In genomic region chr15:78051622-78052405, GRCh38 we compare ENCODE assay signal across 9 cellular contexts. TPM values are rescaled to one million over a fixed set of nuclear protein-coding genes. Genes with fewer than 3 reads are reported as not detected.
DNase-seq lines count a peak whose midpoint lies in the region; ATAC-seq, FAIRE-seq and TF ChIP-seq lines count a peak whose summit lies in the region.
"Had no signal": no experiment of that assay in that cellular context is flagged by ENCODE, and none has a peak within 500 bp of the region (broad histone marks: within the 10 kb centered on the region; RNA-seq: fewer than 3 reads in every experiment).

No MANE protein-coding gene starts in this region.

- H3K9me3 ChIP-seq in OCI-LY1 (ENCODE audit: low read length) (no peaks in the 10 kb centered on the region), skeletal muscle satellite cell (replicated peaks; ENCODE audit: low read length) (no peaks in the 10 kb centered on the region)

- no peaks in the 10 kb centered on the region for H3F3A ChIP-seq in OCI-LY1 (ENCODE audit: insufficient read depth, low read length)

- H3K27me3 ChIP-seq in OCI-LY1 (ENCODE audit: insufficient read depth, low read length), result no peaks in the 10 kb centered on the region
- H3K27me3 ChIP-seq in skeletal muscle satellite cell (ENCODE audit: control insufficient read depth, insufficient read depth, low read length), result no peaks in the 10 kb centered on the region

- no peaks in the 10 kb centered on the region for H3K9me2 ChIP-seq in OCI-LY1 (ENCODE audit: low read depth, low read length)

- H3K9ac ChIP-seq in OCI-LY1 (ENCODE audit: low read length) (no peak overlapping the region), skeletal muscle satellite cell (ENCODE audit: low read depth, low read length) (peak overlapping the region; percentile 14)

- H3K36me3 ChIP-seq in OCI-LY1 (ENCODE audit: insufficient read depth, low read length) (peaks cover 21% of the 10 kb centered on the region), skeletal muscle satellite cell (ENCODE audit: insufficient read depth, low read length) (peaks cover 18% of the 10 kb centered on the region)

- H3K4me2 ChIP-seq in OCI-LY1 (ENCODE audit: low read length) (peak overlapping the region; percentile 11; the same call in 1 of the 2 replicates), skeletal muscle satellite cell (ENCODE audit: low read length) (peak overlapping the region; percentile 23)

- H3K79me2 ChIP-seq in OCI-LY1 (ENCODE audit: insufficient read depth, low read length), result peaks cover 4% of the 10 kb centered on the region; the same call in 1 of the 2 replicates

- ATAC-seq in GM21619 (IDR thresholded peaks at IDR 0.05; ENCODE audit: unreplicated experiment) (no peak), GM21825 (IDR thresholded peaks at IDR 0.05; ENCODE audit: unreplicated experiment) (no peak)

- peak; percentile 30 for DNase-seq in NCI-H1694 (lab: John Stamatoyannopoulos, UW)
- no peak for DNase-seq in NCI-H1694 treated with DMSO at 0.1 percent for 48 hours (lab: John Stamatoyannopoulos, UW)
- peak; percentile 63 for DNase-seq in dermis blood vessel endothelial cell
- DNase-seq in RCC 7860 (ENCODE audit: low spot score), result no peak
- DNase-seq: NCI-H345 had no signal

- no peak for FAIRE-seq in RCC 7860 (lab: Jason Lieb, UNC)

- H3K4me1 ChIP-seq in OCI-LY1 (ENCODE audit: insufficient read depth, low read length, severe bottlenecking) (peaks cover 90% of the 10 kb centered on the region), skeletal muscle satellite cell (ENCODE audit: control insufficient read depth, insufficient read depth, low read length) (peaks cover 73% of the 10 kb centered on the region)

- H3K4me3 ChIP-seq in OCI-LY1 (ENCODE audit: low read depth, low read length, poor library complexity, severe bottlenecking) (no peak overlapping the region), skeletal muscle satellite cell (ENCODE audit: low read length) (no peak overlapping the region)

- no peak overlapping the region for H2AFZ ChIP-seq in OCI-LY1 (ENCODE audit: low read length)

- TF ChIP-seq CTCF in OCI-LY1 (IDR thresholded peaks at IDR 0.05; ENCODE audit: low read length), result no peak

- H3K27ac ChIP-seq in OCI-LY1 (ENCODE audit: low read depth, low read length, poor library complexity, severe bottlenecking), result peak overlapping the region; percentile 47

- H4K20me1 ChIP-seq in OCI-LY1 (ENCODE audit: insufficient read depth, low read length), result no peaks in the 10 kb centered on the region

RNA-seq across cellular contexts. Expression of gene TBC1D2B, which starts 25.7 kb away (rescaled TPM):
- 26.2 and 43.8 TPM in 2 replicates for total RNA-seq in dermis blood vessel endothelial cell
- total RNA-seq in skeletal muscle satellite cell (2012; rRNA removed), result 17.3 and 21.0 TPM in 2 replicates

RNA-seq across cellular contexts. Expression of gene SH2D7, which starts 40.5 kb away (rescaled TPM):
- not detected in 2 replicates for total RNA-seq in dermis blood vessel endothelial cell
- total RNA-seq in skeletal muscle satellite cell (2012; rRNA removed), result not detected in 2 replicates

Comparison
In these comparisons a context has a peak if more than half of its experiments do, and no peak if none do; other contexts are left out.
1. DNase-seq: peak in NCI-H1694 (single experiment) and dermis blood vessel endothelial cell (single experiment); none in NCI-H1694 treated with DMSO at 0.1 percent for 48 hours (single experiment) and RCC 7860 (single experiment).